16 cellular contexts compared by ENCODE assay signal in genomic region chr4:166422475-166422874, GRCh38.
DNase-seq lines count a peak whose midpoint lies in the region; TF ChIP-seq lines count a peak whose summit lies in the region.
"Had no signal": no experiment of that assay in that cellular context is flagged by ENCODE, and none has a peak within 500 bp of the region (broad histone marks: within the 10 kb centered on the region; RNA-seq: fewer than 3 reads in every experiment).

No MANE protein-coding gene starts in this region.

- H3K27ac Mint-ChIP-seq in chondrocyte (ENCODE audit: unreplicated experiment), result peak overlapping the region; percentile 95

- peaks cover 43% of the 10 kb centered on the region for H3K4me1 Mint-ChIP-seq in chondrocyte (ENCODE audit: low read depth)

- H3K36me3 Mint-ChIP-seq in chondrocyte (ENCODE audit: low read depth), result peaks cover 1% of the 10 kb centered on the region

- DNase-seq in AG09309 (ENCODE audit: low read depth) (peak; percentile 17), NCI-H226 (peak; percentile 73), chondrocyte (ENCODE audit: low spot score) (no peak), kidney tubule cell (ENCODE audit: low spot score) (peak; percentile 75), SW 1271 (lab: John Stamatoyannopoulos, UW) (no peak), medulla oblongata (ENCODE audit: extremely low spot score) (no peak), NK-92 (lab: John Stamatoyannopoulos, UW; ENCODE audit: unreplicated experiment) (no peak)
- no peak for DNase-seq in stimulated activated CD8-positive, alpha-beta memory T cell treated with anti-CD3 and anti-CD28 coated beads, Interleukin-4, amount 100 ng/mL, for 48 hours
- DNase-seq: activated gamma-delta T cell; central memory CD4-positive, alpha-beta T cell; DMS 273 treated with DMSO at 0.1 percent for 48 hours; mesendoderm; NCI-H187 treated with DMSO at 0.1 percent for 48 hours; occipital lobe had no signal

- no peaks in the 10 kb centered on the region for H3K9me3 Mint-ChIP-seq in chondrocyte (ENCODE audit: low read depth)

- no peak overlapping the region for H3K4me3 Mint-ChIP-seq in chondrocyte (ENCODE audit: unreplicated experiment)

- no peak overlapping the region for H3K4me3 ChIP-seq in AG09309 (ENCODE audit: control insufficient read depth, low read depth, low read length)
- H3K4me3 ChIP-seq: SJCRH30, suprapubic skin had no signal

- no peaks in the 10 kb centered on the region for H3K27me3 Mint-ChIP-seq in chondrocyte (ENCODE audit: low read depth)

- TF ChIP-seq CTCF in AG09309 (IDR thresholded peaks at IDR 0.05; ENCODE audit: control insufficient read depth, insufficient read depth, low read depth, low read length, missing control alignments) (no peak), chondrocyte (IDR thresholded peaks at IDR 0.05) (no peak)

Comparison
In these comparisons a context has a peak if more than half of its experiments do, and no peak if none do; other contexts are left out.
1. DNase-seq: peak in AG09309 (single experiment), NCI-H226 (single experiment) and kidney tubule cell (single experiment); none in chondrocyte (single experiment), stimulated activated CD8-positive, alpha-beta memory T cell treated with anti-CD3 and anti-CD28 coated beads, Interleukin-4, amount 100 ng/mL, for 48 hours (single experiment), SW 1271 (0 of 2), medulla oblongata (single experiment) and NK-92 (single experiment).